ENCODE assay signal across 8 cellular contexts in the genomic region with DNA sequence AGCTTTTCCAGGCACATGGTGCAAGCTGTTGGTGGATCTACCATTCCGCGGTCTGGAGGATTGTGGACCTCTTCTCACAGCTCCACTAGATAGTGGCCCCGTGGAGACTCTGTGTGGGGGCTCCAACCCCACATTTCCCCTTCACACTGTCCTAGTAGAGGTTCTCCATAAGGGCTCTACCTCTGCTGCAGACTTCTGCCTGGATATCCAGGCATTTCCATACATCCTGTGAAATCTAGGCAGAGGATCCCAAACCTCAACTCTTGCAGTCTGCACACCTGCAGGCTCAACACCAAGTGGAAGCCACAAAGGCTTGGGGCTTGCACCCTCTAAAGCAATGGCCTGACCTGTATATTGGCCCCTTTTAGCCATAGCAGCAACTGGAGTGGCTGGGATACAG.
"Had no signal": no experiment of that assay in that cellular context is flagged by ENCODE, and none has a peak within 500 bp of the region (broad histone marks: within the 10 kb centered on the region; RNA-seq: fewer than 3 reads in every experiment).

No MANE protein-coding gene starts in this region.

- H3K4me3 ChIP-seq: GM12878 had no signal

- DNase-seq: GDM1, GF-D8 had no signal

- ATAC-seq: GM12878 had no signal

- FAIRE-seq: G401.6, GM12878, GM12891, GM12892, GM18507, GM19239 had no signal
